8 cellular contexts compared by ENCODE assay signal in genomic region chr11:72040497-72041363, GRCh38. TPM values are rescaled to one million over a fixed set of nuclear protein-coding genes. Genes with fewer than 3 reads are reported as not detected.
DNase-seq lines count a peak whose midpoint lies in the region; ATAC-seq and TF ChIP-seq lines count a peak whose summit lies in the region.

No MANE protein-coding gene starts in this region.

- H3K4me3 ChIP-seq in AG09309 (ENCODE audit: control insufficient read depth, low read depth, low read length) = peak overlapping the region; percentile 70
- peak overlapping the region; percentile 37 for H3K4me3 ChIP-seq in H7 (ENCODE audit: insufficient read depth, low read depth, low read length)
- peak overlapping the region; percentile 53 for H3K4me3 ChIP-seq in lower leg skin (ENCODE audit: low read depth, poor library complexity, severe bottlenecking)

- CTCF ChIA-PET in activated CD4-positive, alpha-beta memory T cell treated with anti-CD3 and anti-CD28 coated beads, Interleukin-2, amount 10 ng/mL, durations not matched to agents 7 days and 5 days (lab: Charles Lee) = interaction anchor here (0.7 to 4.2 kb wide), 11 partner anchors 8 to 182 kb away, joined by 3 to 38 read pairs (median 4); no protein-coding TSS in a partner anchor

- H3K27ac Mint-ChIP-seq in activated CD4-positive, alpha-beta memory T cell treated with anti-CD3 and anti-CD28 coated beads, Interleukin-2, amount 10 ng/mL, durations not matched to agents 7 days and 5 days = no peak overlapping the region

- TF ChIP-seq POLR2A in lower leg skin (IDR thresholded peaks at IDR 0.05) = no peak

- intact Hi-C loops in lower leg skin (cut with DNase I; ENCODE audit: low total_unique reads) = loop anchor here (5.0 kb wide), 1 partner anchor 42 kb away; the partner anchor contains the start of genes LRRC51 and NUMA1

- DNase-seq in AG09309 (ENCODE audit: low read depth) (peak; percentile 83), H7 (peak; percentile 81), NCI-H446 treated with DMSO at 0.1 percent for 48 hours (lab: John Stamatoyannopoulos, UW) (peak; percentile 93), lower leg skin (ENCODE audit: low spot score in 2 of 2) (peak; percentile 96 to 99)
- DNase-seq in activated CD4-positive, alpha-beta memory T cell treated with anti-CD3 and anti-CD28 coated beads, Interleukin-2, amount 10 ng/mL, durations not matched to agents 7 days and 5 days = peak; percentile 70
- DNase-seq in effector CD4-positive, alpha-beta T cell = peak; percentile 77
- peak; percentile 65 to 69 for DNase-seq in stimulated activated CD4-positive, alpha-beta T cell treated with anti-CD3 and anti-CD28 coated beads, Interleukin-2, amount 100 ng/mL, for 48 hours

- H3K36me3 ChIP-seq in H7 (replicated peaks; ENCODE audit: control insufficient read depth, insufficient read depth, low read length) = no peaks in the 10 kb centered on the region

- no peaks in the 10 kb centered on the region for H3K9me3 Mint-ChIP-seq in activated CD4-positive, alpha-beta memory T cell treated with anti-CD3 and anti-CD28 coated beads, Interleukin-2, amount 10 ng/mL, durations not matched to agents 7 days and 5 days

- H3K4me3 Mint-ChIP-seq in activated CD4-positive, alpha-beta memory T cell treated with anti-CD3 and anti-CD28 coated beads, Interleukin-2, amount 10 ng/mL, durations not matched to agents 7 days and 5 days = no peak overlapping the region

- ATAC-seq in HG03097 (IDR thresholded peaks at IDR 0.05; ENCODE audit: low FRiP score, unreplicated experiment) = no peak

- TF ChIP-seq CTCF in AG09309 (IDR thresholded peaks at IDR 0.05; ENCODE audit: control insufficient read depth, insufficient read depth, low read depth, low read length, missing control alignments) = no peak
- no peak for TF ChIP-seq CTCF in lower leg skin (IDR thresholded peaks at IDR 0.05)

- no peaks in the 10 kb centered on the region for H3K27me3 ChIP-seq in H7 (ENCODE audit: control insufficient read depth, insufficient read depth, low read length)

- H3K4me1 Mint-ChIP-seq in activated CD4-positive, alpha-beta memory T cell treated with anti-CD3 and anti-CD28 coated beads, Interleukin-2, amount 10 ng/mL, durations not matched to agents 7 days and 5 days = peaks cover 10% of the 10 kb centered on the region

- WGBS in lower leg skin, 2 donors = 0 to 1% methylated on average over 23 of the region's 23 CpGs

- H3K27me3 Mint-ChIP-seq in activated CD4-positive, alpha-beta memory T cell treated with anti-CD3 and anti-CD28 coated beads, Interleukin-2, amount 10 ng/mL, durations not matched to agents 7 days and 5 days = no peaks in the 10 kb centered on the region

- POLR2A ChIA-PET in activated CD4-positive, alpha-beta memory T cell treated with anti-CD3 and anti-CD28 coated beads, Interleukin-2, amount 10 ng/mL, durations not matched to agents 7 days and 5 days (lab: Charles Lee) = interaction anchor here (0.6 to 4.2 kb wide), 20 partner anchors 9 to 588 kb away, joined by 3 to 33 read pairs (median 4); partner anchors contain the start of genes ANAPC15, IL18BP, INPPL1 and NADSYN1

- H3K36me3 Mint-ChIP-seq in activated CD4-positive, alpha-beta memory T cell treated with anti-CD3 and anti-CD28 coated beads, Interleukin-2, amount 10 ng/mL, durations not matched to agents 7 days and 5 days (ENCODE audit: low read depth) = peaks cover 21% of the 10 kb centered on the region

RNA-seq across cellular contexts. Expression of gene NUMA1, which starts 39.6 kb away (rescaled TPM):
- 97.5 and 125 TPM in 2 replicates for total RNA-seq in H7 (2014; rRNA removed; shearing (Covaris generic))
- 100 to 1,000 TPM; 200 to 201 TPM for total RNA-seq in activated CD4-positive, alpha-beta memory T cell treated with anti-CD3 and anti-CD28 coated beads, Interleukin-2, amount 10 ng/mL, durations not matched to agents 7 days and 5 days
- total RNA-seq in lower leg skin = 100 to 1,000 TPM; 356 to 592 (median 409) TPM

RNA-seq across cellular contexts. Expression of gene LRRC51, which starts 39.9 kb away (rescaled TPM):
- total RNA-seq in H7 (2014; rRNA removed; shearing (Covaris generic)) = 4.2 and 6.7 TPM in 2 replicates
- total RNA-seq in activated CD4-positive, alpha-beta memory T cell treated with anti-CD3 and anti-CD28 coated beads, Interleukin-2, amount 10 ng/mL, durations not matched to agents 7 days and 5 days = 1 to 10 TPM; 5.9 to 7.1 TPM
- total RNA-seq in lower leg skin = 10 to 100 TPM in 1 of 4 donors, 1 to 10 TPM in 3; 1.9 to 16.9 (median 4.9) TPM

RNA-seq across cellular contexts. Expression of gene IL18BP, which starts 42.0 kb away (rescaled TPM):
- 3.1 and 4.5 TPM in 2 replicates for total RNA-seq in H7 (2014; rRNA removed; shearing (Covaris generic))
- total RNA-seq in activated CD4-positive, alpha-beta memory T cell treated with anti-CD3 and anti-CD28 coated beads, Interleukin-2, amount 10 ng/mL, durations not matched to agents 7 days and 5 days = 10 to 100 TPM; 12.4 to 14.0 TPM
- total RNA-seq in lower leg skin = 1 to 10 TPM; 3.0 to 9.1 (median 5.6) TPM
